15 cellular contexts compared by ENCODE assay signal in the genomic region with DNA sequence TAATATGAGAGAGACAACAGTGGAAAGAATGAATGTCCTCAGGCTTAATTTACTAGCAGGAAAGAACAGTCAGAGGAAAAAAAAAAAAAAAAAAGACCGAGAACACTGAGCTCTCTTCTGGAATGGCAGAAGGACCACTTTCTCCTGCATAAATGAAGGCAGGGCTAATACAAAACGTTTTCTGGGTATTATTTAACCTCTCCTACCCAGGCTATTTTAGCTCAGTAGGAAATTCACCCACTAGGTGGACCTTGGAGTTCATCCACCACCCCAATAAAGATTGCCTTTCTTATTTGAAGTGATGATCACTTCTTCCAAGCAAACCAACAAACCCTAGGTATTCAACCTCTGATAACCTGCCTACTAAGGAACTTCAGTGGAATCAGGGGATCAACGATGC. TPM values are rescaled to one million over a fixed set of nuclear protein-coding genes. Genes with fewer than 3 reads are reported as not detected.
A peak's percentile ranks its signal among the peaks of the same experiment; 100 is the strongest.
DNase-seq lines count a peak whose midpoint lies in the region; ATAC-seq, FAIRE-seq and TF ChIP-seq lines count a peak whose summit lies in the region.
"Had no signal": no experiment of that assay in that cellular context is flagged by ENCODE, and none has a peak within 500 bp of the region (broad histone marks: within the 10 kb centered on the region; RNA-seq: fewer than 3 reads in every experiment).

No MANE protein-coding gene starts in this region.

- H4K20me1 ChIP-seq in keratinocyte (ENCODE audit: control insufficient read depth, extremely low read depth, insufficient read depth, low read length), result no peaks in the 10 kb centered on the region

- H3K9me3 ChIP-seq in keratinocyte (ENCODE audit: control insufficient read depth, low read depth, low read length) (no peaks in the 10 kb centered on the region), thyroid gland (no peaks in the 10 kb centered on the region)

- no peak for DNase-seq in activated naive CD8-positive, alpha-beta T cell treated with anti-CD3 and anti-CD28 coated beads for 36 hours
- DNase-seq in activated CD4-positive, alpha-beta memory T cell treated with anti-CD3 and anti-CD28 coated beads for 36 hours, result no peak
- no peak for DNase-seq in keratinocyte (ENCODE audit: low read depth, low spot score)
- no peak for DNase-seq in thyroid gland
- no peak for DNase-seq in kidney glomerular epithelial cell (lab: John Stamatoyannopoulos, UW)
- DNase-seq: activated B cell treated with CpG ODN at 0.5 μM for 24 hours, AML-193, EL, KBM-7, NCI-H146, NCI-H526 treated with DMSO at 0.1 percent for 48 hours had no signal

- TF ChIP-seq CTCF in keratinocyte (optimal IDR thresholded peaks at IDR 0.05 in 1 of 3, IDR thresholded peaks at IDR 0.05 in 1 of 3, conservative IDR thresholded peaks at IDR 0.05 in 1 of 3; ENCODE audit: extremely low read depth in 1 of 3, insufficient read depth in 2 of 3, low read length in 3 of 3), result peak in 2 of 3 experiments; percentile 8
- TF ChIP-seq CTCF in thyroid gland (IDR thresholded peaks at IDR 0.05), result no peak

- no peak overlapping the region for H3K4me2 ChIP-seq in keratinocyte (ENCODE audit: control insufficient read depth, extremely low read depth, insufficient read depth, low read depth, low read length)

- H3K9ac ChIP-seq in keratinocyte (ENCODE audit: control insufficient read depth, extremely low read depth, insufficient read depth, low read length), result no peak overlapping the region

- POLR2A ChIA-PET in activated CD4-positive, alpha-beta memory T cell treated with anti-CD3 and anti-CD28 coated beads for 36 hours (lab: Charles Lee), result no interaction called here

- H3K27ac ChIP-seq in keratinocyte (ENCODE audit: control insufficient read depth, insufficient read depth, low read length), result no peak overlapping the region
- H3K27ac ChIP-seq in thyroid gland, result peak overlapping the region; percentile 86 to 97 (median 95)

- TF ChIP-seq POLR2A in thyroid gland (IDR thresholded peaks at IDR 0.05), result no peak

- H3K4me3 ChIP-seq in keratinocyte (ENCODE audit: control insufficient read depth in 2 of 3, extremely low read depth in 1 of 3, insufficient read depth in 2 of 3, low read depth in 1 of 3, low read length in 3 of 3) (no peak overlapping the region), thyroid gland (replicated peaks in 1 of 3) (no peak overlapping the region)

- no peaks in the 10 kb centered on the region for H3K27me3 ChIP-seq in keratinocyte (ENCODE audit: control insufficient read depth, extremely low read depth, insufficient read depth, low read length)
- no peaks in the 10 kb centered on the region for H3K27me3 ChIP-seq in thyroid gland

- no peak overlapping the region for H2AFZ ChIP-seq in keratinocyte (ENCODE audit: control insufficient read depth, low read length)

- no peaks in the 10 kb centered on the region for H3K79me2 ChIP-seq in keratinocyte (ENCODE audit: control insufficient read depth, insufficient read depth, low read length)

- H3K4me1 ChIP-seq in keratinocyte (ENCODE audit: control insufficient read depth, extremely low read depth, insufficient read depth, low read length) (peaks cover 34% of the 10 kb centered on the region), thyroid gland (peaks cover 50 to 53% of the 10 kb centered on the region in 2 donors)

- H3K36me3 Mint-ChIP-seq in activated naive CD8-positive, alpha-beta T cell, result no peaks in the 10 kb centered on the region
- H3K36me3 Mint-ChIP-seq in activated naive CD8-positive, alpha-beta T cell treated with anti-CD3 and anti-CD28 coated beads for 36 hours, result peaks cover 5% of the 10 kb centered on the region
- H3K36me3 Mint-ChIP-seq in activated CD4-positive, alpha-beta memory T cell treated with anti-CD3 and anti-CD28 coated beads for 36 hours, result no peaks in the 10 kb centered on the region

- H3K4me3 Mint-ChIP-seq in activated naive CD8-positive, alpha-beta T cell, result peak overlapping the region; percentile 93
- no peak overlapping the region for H3K4me3 Mint-ChIP-seq in activated naive CD8-positive, alpha-beta T cell treated with anti-CD3 and anti-CD28 coated beads for 36 hours
- H3K4me3 Mint-ChIP-seq in activated CD4-positive, alpha-beta memory T cell treated with anti-CD3 and anti-CD28 coated beads for 36 hours, result peak overlapping the region; percentile 14

- no peak for ATAC-seq in HG02798 (IDR thresholded peaks at IDR 0.05; ENCODE audit: poor library complexity, unreplicated experiment)
- ATAC-seq in HG03354 (IDR thresholded peaks at IDR 0.05; ENCODE audit: poor library complexity, severe bottlenecking, unreplicated experiment), result no peak

- WGBS in thyroid gland, 2 donors, result 45 to 50% methylated on average over 3 of the region's 3 CpGs

- H3K27ac Mint-ChIP-seq in activated naive CD8-positive, alpha-beta T cell, result no peak overlapping the region
- H3K27ac Mint-ChIP-seq in activated naive CD8-positive, alpha-beta T cell treated with anti-CD3 and anti-CD28 coated beads for 36 hours, result no peak overlapping the region
- no peak overlapping the region for H3K27ac Mint-ChIP-seq in activated CD4-positive, alpha-beta memory T cell treated with anti-CD3 and anti-CD28 coated beads for 36 hours
- H3K27ac Mint-ChIP-seq: activated B cell treated with CpG ODN at 0.5 μM for 24 hours had no signal

- no peak for FAIRE-seq in keratinocyte (lab: Jason Lieb, UNC)
- FAIRE-seq: GM18507 had no signal

- dilution Hi-C loops in keratinocyte (cut with MboI; ENCODE audit: extremely low pct_ligation_motif_present, low sequenced_read_pairs), result no loop called here

- CTCF ChIA-PET in activated CD4-positive, alpha-beta memory T cell treated with anti-CD3 and anti-CD28 coated beads for 36 hours (lab: Charles Lee), result interaction anchor here (0.6 to 1.7 kb wide), 6 partner anchors 23 to 301 kb away, joined by 3 to 7 read pairs (median 3); no protein-coding TSS in a partner anchor

- H3K9me1 ChIP-seq in keratinocyte (ENCODE audit: control insufficient read depth, extremely low read depth, insufficient read depth, low read length), result no peaks in the 10 kb centered on the region

- H3K9me3 Mint-ChIP-seq in activated naive CD8-positive, alpha-beta T cell (ENCODE audit: low read depth), result no peaks in the 10 kb centered on the region
- no peaks in the 10 kb centered on the region for H3K9me3 Mint-ChIP-seq in activated naive CD8-positive, alpha-beta T cell treated with anti-CD3 and anti-CD28 coated beads for 36 hours
- no peaks in the 10 kb centered on the region for H3K9me3 Mint-ChIP-seq in activated CD4-positive, alpha-beta memory T cell treated with anti-CD3 and anti-CD28 coated beads for 36 hours
- H3K9me3 Mint-ChIP-seq: activated B cell treated with CpG ODN at 0.5 μM for 24 hours had no signal

- H3K27me3 Mint-ChIP-seq in activated naive CD8-positive, alpha-beta T cell, result peaks cover 7% of the 10 kb centered on the region
- H3K27me3 Mint-ChIP-seq in activated naive CD8-positive, alpha-beta T cell treated with anti-CD3 and anti-CD28 coated beads for 36 hours, result peaks cover 24% of the 10 kb centered on the region
- H3K27me3 Mint-ChIP-seq in activated CD4-positive, alpha-beta memory T cell treated with anti-CD3 and anti-CD28 coated beads for 36 hours, result peaks cover 35% of the 10 kb centered on the region

- H3K36me3 ChIP-seq in keratinocyte (ENCODE audit: control insufficient read depth in 2 of 2, extremely low read depth in 1 of 2, insufficient read depth in 2 of 2, low read length in 2 of 2) (no peaks in the 10 kb centered on the region), thyroid gland (no peaks in the 10 kb centered on the region)

- H3K4me1 Mint-ChIP-seq in activated naive CD8-positive, alpha-beta T cell (ENCODE audit: low read depth), result peaks cover 25% of the 10 kb centered on the region
- peaks cover 52% of the 10 kb centered on the region for H3K4me1 Mint-ChIP-seq in activated naive CD8-positive, alpha-beta T cell treated with anti-CD3 and anti-CD28 coated beads for 36 hours
- H3K4me1 Mint-ChIP-seq in activated CD4-positive, alpha-beta memory T cell treated with anti-CD3 and anti-CD28 coated beads for 36 hours (ENCODE audit: low read depth), result peaks cover 20% of the 10 kb centered on the region

- intact Hi-C loops in activated CD4-positive, alpha-beta memory T cell treated with anti-CD3 and anti-CD28 coated beads for 36 hours (cut with micrococcal nuclease), result no loop called here
- intact Hi-C loops in thyroid gland (cut with DNase I), result no loop called here

RNA-seq across cellular contexts. Expression of gene GLIS3, which starts 3.7 kb away (rescaled TPM):
- 1 to 10 TPM; 2.0 to 2.3 TPM for total RNA-seq in activated naive CD8-positive, alpha-beta T cell treated with anti-CD3 and anti-CD28 coated beads for 36 hours
- under 1 TPM; 0.33 to 0.73 TPM for total RNA-seq in activated CD4-positive, alpha-beta memory T cell treated with anti-CD3 and anti-CD28 coated beads for 36 hours
- 0.08 to 0.45 TPM (median 0.33 TPM) in 3 replicates for polyA plus RNA-seq in keratinocyte
- polyA plus RNA-seq in keratinocyte (2011; ENCODE audit: low read depth), result not detected
- 0.21 and 0.44 TPM in 2 replicates for polyA plus RNA-seq in keratinocyte (2011; cell fraction: cytosol; rRNA removed)
- 0.55 and 1.2 TPM in 2 replicates for polyA plus RNA-seq in keratinocyte (2011; cell fraction: nucleus; rRNA removed)
- 0.06 and 0.58 TPM in 2 replicates for polyA plus RNA-seq in keratinocyte (2012; ENCODE audit: low replicate concordance)
- polyA minus RNA-seq in keratinocyte, result 6.4 to 7.5 TPM (median 6.8 TPM) in 3 replicates
- not detected for polyA minus RNA-seq in keratinocyte (2011; cell fraction: cytosol; rRNA and poly(A)+ RNA removed)
- 6.0 and 6.4 TPM in 2 replicates for polyA minus RNA-seq in keratinocyte (2011; cell fraction: nucleus; rRNA and poly(A)+ RNA removed)
- total RNA-seq in thyroid gland, result 100 to 1,000 TPM in 3 of 4 donors, 10 to 100 TPM in 1; 90.7 to 208 (median 127) TPM

Comparison
In these comparisons a context has a peak if more than half of its experiments do, and no peak if none do; other contexts are left out.
1. CTCF ChIP-seq: peak in keratinocyte (2 of 3); none in thyroid gland (0 of 6).
2. RNA of gene GLIS3, which starts 3.7 kb away (total RNA-seq): 90.7 to 208 TPM in thyroid gland; 2.0 to 2.3 TPM in activated naive CD8-positive, alpha-beta T cell treated with anti-CD3 and anti-CD28 coated beads for 36 hours and 0.33 to 0.73 TPM in activated CD4-positive, alpha-beta memory T cell treated with anti-CD3 and anti-CD28 coated beads for 36 hours; every median in the first group is over 10 times any median in the second.